ENCODE assay signal across 8 cellular contexts in the genomic region with DNA sequence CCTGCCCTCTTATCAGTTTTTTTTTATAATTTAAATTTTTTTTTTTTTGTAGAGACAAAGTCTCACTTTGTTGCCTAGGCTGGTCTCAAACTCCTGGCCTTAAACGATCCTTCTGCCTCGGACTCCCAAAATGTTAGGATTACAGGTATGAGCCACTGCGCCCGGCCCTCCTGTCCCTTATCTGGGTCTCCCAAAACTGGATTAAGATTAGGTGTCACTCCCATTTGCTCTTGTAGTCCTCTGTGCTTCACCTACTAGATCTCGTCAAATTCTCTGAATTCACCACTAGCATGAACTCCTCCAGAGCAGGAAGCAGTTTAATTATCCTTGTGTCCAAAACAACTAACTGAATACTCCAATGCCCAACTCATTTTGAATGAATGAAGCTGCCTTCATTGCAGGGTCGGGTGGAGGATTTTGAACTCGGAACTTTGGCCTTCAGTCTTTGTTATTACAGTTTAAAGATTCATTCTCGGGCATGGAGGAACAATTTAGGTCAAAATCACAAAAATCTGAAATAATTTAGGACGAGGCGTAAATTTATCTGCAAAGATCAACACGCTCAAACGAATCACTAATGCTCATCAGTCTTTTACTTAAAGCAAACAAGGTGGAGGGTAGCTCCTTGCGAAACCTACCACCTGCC. TPM values are rescaled to one million over a fixed set of nuclear protein-coding genes. Genes with fewer than 3 reads are reported as not detected.
DNase-seq lines count a peak whose midpoint lies in the region; ATAC-seq, FAIRE-seq and TF ChIP-seq lines count a peak whose summit lies in the region.

No MANE protein-coding gene starts in this region.

- H3K36me3 ChIP-seq in HUES6 (ENCODE audit: control insufficient read depth, insufficient read depth, low read length) (peaks cover 32% of the 10 kb centered on the region), bronchial epithelial cell (ENCODE audit: control insufficient read depth, insufficient read depth, low read length) (peaks cover 14% of the 10 kb centered on the region), mucosa of stomach (ENCODE audit: control insufficient read depth, insufficient read depth, low read length) (no peaks in the 10 kb centered on the region)

- H3K4me1 ChIP-seq in HUES6 (ENCODE audit: control insufficient read depth, insufficient read depth, low read length) (peaks cover 8% of the 10 kb centered on the region; the same call in 1 of the 2 replicates), mucosa of stomach (ENCODE audit: control insufficient read depth, insufficient read depth, low read length) (peaks cover 11% of the 10 kb centered on the region)

- no peak for ATAC-seq in HG02588 (IDR thresholded peaks at IDR 0.05; ENCODE audit: unreplicated experiment)

- DNase-seq in AG04449 (ENCODE audit: low read depth, low spot score), result no peak
- DNase-seq in bronchial epithelial cell (ENCODE audit: low read depth), result no peak
- no peak for DNase-seq in AG20443 (ENCODE audit: low spot score)
- no peak for DNase-seq in GM19239 (ENCODE audit: insufficient read length, low spot score)
- no peak for DNase-seq in hepatic stellate cell (ENCODE audit: low spot score)

- POLR2A ChIA-PET in AG04449 (lab: Yijun Ruan, JAX), result interaction anchor here (0.9 to 2.9 kb wide), 4 partner anchors 11 to 41 kb away, joined by 3 to 16 read pairs (median 6); partner anchors contain the start of genes SH2B1 and TUFM

- H3K4me3 ChIP-seq in AG04449 (ENCODE audit: low read depth, low read length) (peak overlapping the region; percentile 97), HUES6 (ENCODE audit: low read depth, low read length) (peak overlapping the region; percentile 99), bronchial epithelial cell (ENCODE audit: low read depth, low read length) (peak overlapping the region; percentile 84), mucosa of stomach (ENCODE audit: low read length) (peak overlapping the region; percentile 46)

- H3K9ac ChIP-seq in HUES6 (ENCODE audit: low read length) (peak overlapping the region; percentile 96), mucosa of stomach (ENCODE audit: low read length) (peak overlapping the region; percentile 98)

- TF ChIP-seq CTCF in AG04449 (IDR thresholded peaks at IDR 0.05; ENCODE audit: insufficient read depth, low read length, missing control alignments) (no peak), bronchial epithelial cell (IDR thresholded peaks at IDR 0.05; ENCODE audit: insufficient read depth, low read length, severe bottlenecking) (no peak)

- FAIRE-seq in bronchial epithelial cell (lab: Jason Lieb, UNC), result no peak
- no peak for FAIRE-seq in GM19239 (lab: Jason Lieb, UNC)

- CTCF ChIA-PET in AG04449 (lab: Yijun Ruan, JAX), result interaction anchor here (1.3 to 4.0 kb wide), 5 partner anchors 9 to 152 kb away, joined by 4 to 17 read pairs (median 5); partner anchors contain the start of gene TUFM

- H3K27me3 ChIP-seq in HUES6 (ENCODE audit: control insufficient read depth, insufficient read depth, low read length), result no peaks in the 10 kb centered on the region
- no peaks in the 10 kb centered on the region for H3K27me3 ChIP-seq in bronchial epithelial cell (ENCODE audit: control insufficient read depth, insufficient read depth, low read length)
- H3K27me3 ChIP-seq in mucosa of stomach (ENCODE audit: control insufficient read depth, insufficient read depth, low read length), result no peaks in the 10 kb centered on the region

- peak overlapping the region; percentile 72 for H3K27ac ChIP-seq in HUES6 (ENCODE audit: low read depth, low read length)

- H3K9me3 ChIP-seq in HUES6 (ENCODE audit: control insufficient read depth, insufficient read depth, low read depth, low read length) (no peaks in the 10 kb centered on the region), mucosa of stomach (ENCODE audit: control insufficient read depth, low read length) (no peaks in the 10 kb centered on the region)

RNA-seq across cellular contexts. Expression of gene ATXN2L, which starts 0.8 kb away (rescaled TPM):
- total RNA-seq in bronchial epithelial cell, result 27.4 and 35.7 TPM in 2 replicates

RNA-seq across cellular contexts. Expression of gene TUFM, which starts 24.2 kb away (rescaled TPM):
- total RNA-seq in bronchial epithelial cell, result 146 and 176 TPM in 2 replicates

RNA-seq across cellular contexts. Expression of gene SH2B1, which starts 41.6 kb away (rescaled TPM):
- 4.2 and 6.7 TPM in 2 replicates for total RNA-seq in bronchial epithelial cell

RNA-seq across cellular contexts. Expression of gene ATP2A1, which starts 56.3 kb away (rescaled TPM):
- total RNA-seq in bronchial epithelial cell, result under 0.01 and 0.13 TPM in 2 replicates

Comparison
In these comparisons a context has a peak if more than half of its experiments do, and no peak if none do; other contexts are left out.
1. H3K4me3 ChIP-seq: peak in every context shown above with its lines; median percentile 99 in HUES6; 97 in AG04449; 84 in bronchial epithelial cell; 46 in mucosa of stomach.